26 cellular contexts compared by ENCODE assay signal in the genomic region with DNA sequence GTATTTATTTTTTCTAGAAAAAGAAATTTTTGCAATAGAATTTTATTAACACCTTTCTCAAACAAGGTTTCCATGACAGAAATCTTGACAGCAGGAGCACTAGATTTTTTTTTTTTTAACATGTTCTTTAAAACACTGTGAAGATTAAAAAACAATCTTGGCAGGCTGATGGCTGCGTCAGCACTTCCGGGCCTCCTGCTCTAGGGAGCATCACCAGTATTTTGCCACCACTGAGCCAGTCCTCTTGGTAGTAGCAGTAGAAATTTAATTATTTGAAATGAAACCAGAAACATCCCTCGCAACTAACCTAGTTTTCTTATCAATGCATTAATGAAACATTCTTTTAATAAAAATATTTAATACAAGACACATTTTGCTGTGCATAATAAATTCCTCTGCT.
DNase-seq lines count a peak whose midpoint lies in the region; ATAC-seq and TF ChIP-seq lines count a peak whose summit lies in the region.
"Had no signal": no experiment of that assay in that cellular context is flagged by ENCODE, and none has a peak within 500 bp of the region (broad histone marks: within the 10 kb centered on the region; RNA-seq: fewer than 3 reads in every experiment).

No MANE protein-coding gene starts in this region.

- no peaks in the 10 kb centered on the region for H3K4me1 Mint-ChIP-seq in progenitor cell of endocrine pancreas (ENCODE audit: low read depth)

- H3K27ac ChIP-seq in SK-N-SH (ENCODE audit: low read depth in 2 of 2, low read length in 1 of 2) (no peak overlapping the region), adrenal gland (no peak overlapping the region), ovary (no peak overlapping the region)
- H3K27ac ChIP-seq: colonic mucosa, lower lobe of right lung, neutrophil, PC-9, right atrium auricular region, suprapubic skin, vagina had no signal

- no peaks in the 10 kb centered on the region for H3K9me3 Mint-ChIP-seq in progenitor cell of endocrine pancreas (ENCODE audit: low read depth)
- H3K9me3 Mint-ChIP-seq: activated B cell treated with CpG ODN at 0.5 μM for 24 hours; activated naive CD4-positive, alpha-beta T cell treated with anti-CD3 and anti-CD28 coated beads, Interleukin-2, amount 50 U/mL, for 72 hours had no signal

- H4K20me1 ChIP-seq in SK-N-SH (ENCODE audit: insufficient read depth), result no peaks in the 10 kb centered on the region

- no peaks in the 10 kb centered on the region for H3K36me3 Mint-ChIP-seq in progenitor cell of endocrine pancreas (ENCODE audit: insufficient read depth)

- TF ChIP-seq POLR2A in adrenal gland (IDR thresholded peaks at IDR 0.05) (no peak), ovary (IDR thresholded peaks at IDR 0.05) (no peak)

- H2AFZ ChIP-seq in SK-N-SH (ENCODE audit: low read depth), result no peak overlapping the region
- H2AFZ ChIP-seq: PC-9 had no signal

- no peak overlapping the region for H3K4me2 ChIP-seq in SK-N-SH
- H3K4me2 ChIP-seq: PC-9 had no signal

- ATAC-seq in SK-N-SH treated with all-trans-retinoic acid at 6 μM for 48 hours, result peak; percentile 50
- ATAC-seq: activated naive CD4-positive, alpha-beta T cell treated with anti-CD3 and anti-CD28 coated beads, Interleukin-2, amount 50 U/mL, for 72 hours; HCT116 had no signal

- no peak overlapping the region for H3K27ac Mint-ChIP-seq in progenitor cell of endocrine pancreas
- H3K27ac Mint-ChIP-seq: activated B cell treated with CpG ODN at 0.5 μM for 24 hours; activated naive CD4-positive, alpha-beta T cell treated with anti-CD3 and anti-CD28 coated beads, Interleukin-2, amount 50 U/mL, for 72 hours had no signal

- TF ChIP-seq RAD21 in SK-N-SH (IDR thresholded peaks at IDR 0.05; ENCODE audit: low read length), result no peak

- POLR2A ChIA-PET in SK-N-SH (lab: Yijun Ruan, JAX), result no interaction called here

- no peak overlapping the region for H3K4me3 ChIP-seq in SK-N-SH (ENCODE audit: low read depth in 2 of 2, low read length in 1 of 2)
- H3K4me3 ChIP-seq in adrenal gland, result no peak overlapping the region
- H3K4me3 ChIP-seq in ovary, result no peak overlapping the region
- H3K4me3 ChIP-seq: PC-9 had no signal

- no peaks in the 10 kb centered on the region for H3K9me2 ChIP-seq in SK-N-SH

- H3K36me3 ChIP-seq in SK-N-SH (replicated peaks in 1 of 2; ENCODE audit: control insufficient read depth in 1 of 2, insufficient read depth in 2 of 2, low read length in 1 of 2) (no peaks in the 10 kb centered on the region), adrenal gland (replicated peaks in 1 of 2) (no peaks in the 10 kb centered on the region), ovary (no peaks in the 10 kb centered on the region)
- H3K36me3 ChIP-seq: colonic mucosa, lower lobe of right lung, neutrophil, right atrium auricular region, suprapubic skin, vagina had no signal

- 76% methylated on average over 3 of the region's 3 CpGs for WGBS in SK-N-SH (ENCODE audit: low lambda C conversion rate)
- WGBS in adrenal gland, 4 donors, result 26 to 61% (median 50%) methylated on average over 3 of the region's 3 CpGs
- 18 to 34% (median 33%) methylated on average over 3 of the region's 3 CpGs for WGBS in ovary, 3 donors

- H3F3A ChIP-seq in SK-N-SH (replicated peaks; ENCODE audit: insufficient read depth), result no peaks in the 10 kb centered on the region

- H3K4me1 ChIP-seq in SK-N-SH (ENCODE audit: control insufficient read depth in 1 of 2, insufficient read depth in 2 of 2, low read depth in 1 of 2, low read length in 1 of 2), result peaks cover 0 to 8% of the 10 kb centered on the region in 2 experiments; a peak in 2 of 4 replicates
- no peaks in the 10 kb centered on the region for H3K4me1 ChIP-seq in adrenal gland (replicated peaks in 1 of 2)
- no peaks in the 10 kb centered on the region for H3K4me1 ChIP-seq in ovary (ENCODE audit: insufficient read depth)
- H3K4me1 ChIP-seq: colonic mucosa, lower lobe of right lung had no signal

- intact Hi-C loops in adrenal gland (cut with DNase I), result no loop called here
- intact Hi-C loops in ovary (cut with DNase I), result loop anchor here in 1 of 4 donors (10.0 kb wide), 1 partner anchor 150 kb away; no protein-coding TSS in a partner anchor

- no peak overlapping the region for H3K4me3 Mint-ChIP-seq in progenitor cell of endocrine pancreas (ENCODE audit: low read depth)

- H3K9ac ChIP-seq in SK-N-SH, result no peak overlapping the region

- no peak for TF ChIP-seq CTCF in SK-N-SH (IDR thresholded peaks at IDR 0.05)
- no peak for TF ChIP-seq CTCF in adrenal gland (IDR thresholded peaks at IDR 0.05)
- no peak for TF ChIP-seq CTCF in ovary (IDR thresholded peaks at IDR 0.05)
- TF ChIP-seq CTCF in progenitor cell of endocrine pancreas (IDR thresholded peaks at IDR 0.05; ENCODE audit: unreplicated experiment), result no peak

- CTCF ChIA-PET in SK-N-SH (lab: Yijun Ruan, JAX), result no interaction called here

- no peaks in the 10 kb centered on the region for H3K79me2 ChIP-seq in SK-N-SH (ENCODE audit: insufficient read depth)

- DNase-seq in SK-N-SH (no peak), adrenal gland (peak in 6 of 7 donors; percentile 31 to 58 (median 52)), ovary (peak; percentile 40 to 76 (median 56)), progenitor cell of endocrine pancreas (ENCODE audit: low spot score, unreplicated experiment) (no peak)
- DNase-seq in stimulated activated CD4-positive, alpha-beta T cell treated with anti-CD3 and anti-CD28 coated beads, Interleukin-4, amount 100 ng/mL, for 24 hours, result peak; percentile 12
- DNase-seq in stimulated activated CD4-positive, alpha-beta T cell treated with anti-CD3 and anti-CD28 coated beads, Interleukin-2, amount 100 ng/mL, for 24 hours, result no peak
- no peak for DNase-seq in stimulated activated naive CD4-positive, alpha-beta T cell treated with Interleukin-2 at 50 U/mL for 16 hours (lab: John Stamatoyannopoulos, UW)
- DNase-seq: 8988T; activated B cell treated with CpG ODN at 0.5 μM for 24 hours; colonic mucosa; hippocampal formation; lower lobe of right lung; NCI-H1048; NCI-H1930; NCI-H2227 treated with DMSO at 0.1 percent for 48 hours; NCI-H774; PC-9; SIG-M5; stimulated activated CD4-positive, alpha-beta T cell treated with anti-CD3 and anti-CD28 coated beads, Interleukin-12 subunit alpha, Interleukin-12 subunit beta, amount 100 ng/mL, for 4 hours had no signal

- H3K9me3 ChIP-seq in SK-N-SH, result no peaks in the 10 kb centered on the region
- H3K9me3 ChIP-seq in adrenal gland (replicated peaks in 1 of 3), result no peaks in the 10 kb centered on the region
- H3K9me3 ChIP-seq in ovary, result no peaks in the 10 kb centered on the region
- H3K9me3 ChIP-seq: colonic mucosa, lower lobe of right lung, neutrophil, right atrium auricular region, suprapubic skin, vagina had no signal

- H3K27me3 ChIP-seq in SK-N-SH (ENCODE audit: insufficient read depth), result no peaks in the 10 kb centered on the region
- no peaks in the 10 kb centered on the region for H3K27me3 ChIP-seq in adrenal gland
- H3K27me3 ChIP-seq in ovary, result no peaks in the 10 kb centered on the region
- H3K27me3 ChIP-seq: vagina had no signal

- TF ChIP-seq EP300 in SK-N-SH (IDR thresholded peaks at IDR 0.05; ENCODE audit: borderline replicate concordance in 1 of 2, low read depth in 1 of 2, low read length in 1 of 2), result no peak
- TF ChIP-seq EP300 in ovary (IDR thresholded peaks at IDR 0.05), result no peak

- H3K27me3 Mint-ChIP-seq in progenitor cell of endocrine pancreas, result peaks cover 37% of the 10 kb centered on the region

TF ChIP-seq in SK-N-SH treated with all-trans-retinoic acid at 6 μM for 48 hours, 23 proteins besides CTCF, POLR2A, EP300 and RAD21 (continues in another document):
- TF ChIP-seq, protein P1, sequence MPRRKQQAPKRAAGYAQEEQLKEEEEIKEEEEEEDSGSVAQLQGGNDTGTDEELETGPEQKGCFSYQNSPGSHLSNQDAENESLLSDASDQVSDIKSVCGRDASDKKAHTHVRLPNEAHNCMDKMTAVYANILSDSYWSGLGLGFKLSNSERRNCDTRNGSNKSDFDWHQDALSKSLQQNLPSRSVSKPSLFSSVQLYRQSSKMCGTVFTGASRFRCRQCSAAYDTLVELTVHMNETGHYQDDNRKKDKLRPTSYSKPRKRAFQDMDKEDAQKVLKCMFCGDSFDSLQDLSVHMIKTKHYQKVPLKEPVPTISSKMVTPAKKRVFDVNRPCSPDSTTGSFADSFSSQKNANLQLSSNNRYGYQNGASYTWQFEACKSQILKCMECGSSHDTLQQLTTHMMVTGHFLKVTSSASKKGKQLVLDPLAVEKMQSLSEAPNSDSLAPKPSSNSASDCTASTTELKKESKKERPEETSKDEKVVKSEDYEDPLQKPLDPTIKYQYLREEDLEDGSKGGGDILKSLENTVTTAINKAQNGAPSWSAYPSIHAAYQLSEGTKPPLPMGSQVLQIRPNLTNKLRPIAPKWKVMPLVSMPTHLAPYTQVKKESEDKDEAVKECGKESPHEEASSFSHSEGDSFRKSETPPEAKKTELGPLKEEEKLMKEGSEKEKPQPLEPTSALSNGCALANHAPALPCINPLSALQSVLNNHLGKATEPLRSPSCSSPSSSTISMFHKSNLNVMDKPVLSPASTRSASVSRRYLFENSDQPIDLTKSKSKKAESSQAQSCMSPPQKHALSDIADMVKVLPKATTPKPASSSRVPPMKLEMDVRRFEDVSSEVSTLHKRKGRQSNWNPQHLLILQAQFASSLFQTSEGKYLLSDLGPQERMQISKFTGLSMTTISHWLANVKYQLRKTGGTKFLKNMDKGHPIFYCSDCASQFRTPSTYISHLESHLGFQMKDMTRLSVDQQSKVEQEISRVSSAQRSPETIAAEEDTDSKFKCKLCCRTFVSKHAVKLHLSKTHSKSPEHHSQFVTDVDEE (CRISPR knock-in tag; IDR thresholded peaks at IDR 0.05), result no peak

TF ChIP-seq in SK-N-SH, 30 proteins besides CTCF, POLR2A, EP300 and RAD21 (continues in another document):
- TF ChIP-seq JUND (IDR thresholded peaks at IDR 0.05) (no peak), MEF2A (IDR thresholded peaks at IDR 0.05; ENCODE audit: borderline replicate concordance, low read depth) (no peak), ELF1 (IDR thresholded peaks at IDR 0.05) (no peak), GABPA (IDR thresholded peaks at IDR 0.05; ENCODE audit: low read depth) (no peak), SMC3 (IDR thresholded peaks at IDR 0.05; ENCODE audit: low read depth, low read length) (no peak)
- TF ChIP-seq, protein P2, sequence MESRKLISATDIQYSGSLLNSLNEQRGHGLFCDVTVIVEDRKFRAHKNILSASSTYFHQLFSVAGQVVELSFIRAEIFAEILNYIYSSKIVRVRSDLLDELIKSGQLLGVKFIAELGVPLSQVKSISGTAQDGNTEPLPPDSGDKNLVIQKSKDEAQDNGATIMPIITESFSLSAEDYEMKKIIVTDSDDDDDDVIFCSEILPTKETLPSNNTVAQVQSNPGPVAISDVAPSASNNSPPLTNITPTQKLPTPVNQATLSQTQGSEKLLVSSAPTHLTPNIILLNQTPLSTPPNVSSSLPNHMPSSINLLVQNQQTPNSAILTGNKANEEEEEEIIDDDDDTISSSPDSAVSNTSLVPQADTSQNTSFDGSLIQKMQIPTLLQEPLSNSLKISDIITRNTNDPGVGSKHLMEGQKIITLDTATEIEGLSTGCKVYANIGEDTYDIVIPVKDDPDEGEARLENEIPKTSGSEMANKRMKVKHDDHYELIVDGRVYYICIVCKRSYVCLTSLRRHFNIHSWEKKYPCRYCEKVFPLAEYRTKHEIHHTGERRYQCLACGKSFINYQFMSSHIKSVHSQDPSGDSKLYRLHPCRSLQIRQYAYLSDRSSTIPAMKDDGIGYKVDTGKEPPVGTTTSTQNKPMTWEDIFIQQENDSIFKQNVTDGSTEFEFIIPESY (IDR thresholded peaks at IDR 0.05; ENCODE audit: borderline replicate concordance, low read depth), result no peak

Comparison
In these comparisons a context has a peak if more than half of its experiments do, and no peak if none do; other contexts are left out.
1. DNase-seq: peak in stimulated activated CD4-positive, alpha-beta T cell treated with anti-CD3 and anti-CD28 coated beads, Interleukin-4, amount 100 ng/mL, for 24 hours (single experiment), adrenal gland (6 of 7) and ovary (5 of 5); none in SK-N-SH (single experiment), stimulated activated CD4-positive, alpha-beta T cell treated with anti-CD3 and anti-CD28 coated beads, Interleukin-2, amount 100 ng/mL, for 24 hours (0 of 2), stimulated activated naive CD4-positive, alpha-beta T cell treated with Interleukin-2 at 50 U/mL for 16 hours (single experiment) and progenitor cell of endocrine pancreas (single experiment).